23 cellular contexts compared by ENCODE assay signal in the genomic region with DNA sequence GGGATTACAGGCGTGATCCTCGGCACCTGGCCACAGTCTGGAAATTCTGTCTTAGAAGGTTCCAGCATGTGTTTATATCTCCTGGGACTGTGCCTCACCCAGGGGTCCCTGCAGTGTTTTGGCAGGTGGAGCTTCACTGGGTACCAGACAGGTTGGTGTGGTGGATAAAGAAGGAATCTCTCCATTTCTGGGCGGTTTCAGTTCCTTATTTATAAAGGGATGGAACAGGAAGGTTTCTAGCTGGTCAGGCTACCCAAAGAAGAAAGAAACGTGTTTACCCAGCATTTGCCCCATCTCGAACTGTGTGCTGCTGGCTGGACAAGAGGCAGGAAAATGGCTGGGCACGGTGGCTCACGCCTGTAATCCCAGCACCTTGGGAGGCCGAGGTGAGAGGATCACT. TPM values are rescaled to one million over a fixed set of nuclear protein-coding genes. Genes with fewer than 3 reads are reported as not detected.
A peak's percentile ranks its signal among the peaks of the same experiment; 100 is the strongest.
DNase-seq lines count a peak whose midpoint lies in the region; ATAC-seq and TF ChIP-seq lines count a peak whose summit lies in the region.
"Had no signal": no experiment of that assay in that cellular context is flagged by ENCODE, and none has a peak within 500 bp of the region (broad histone marks: within the 10 kb centered on the region; RNA-seq: fewer than 3 reads in every experiment).

No MANE protein-coding gene starts in this region.

- H3K36me3 ChIP-seq in upper lobe of left lung, result peaks cover 23 to 58% (median 45%) of the 10 kb centered on the region in 4 donors
- H3K36me3 ChIP-seq: neural progenitor cell had no signal

- no peak for TF ChIP-seq EP300 in upper lobe of left lung (IDR thresholded peaks at IDR 0.05)

- H3K9me3 Mint-ChIP-seq in natural killer cell treated with Interleukin-12 subunit alpha and Interleukin-12 subunit beta and Interleukin-15 and Interleukin-18, amount 100 ng/mL, for 72 hours, result peaks cover 3% of the 10 kb centered on the region
- H3K9me3 Mint-ChIP-seq in natural killer cell, result no peaks in the 10 kb centered on the region
- no peaks in the 10 kb centered on the region for H3K9me3 Mint-ChIP-seq in effector memory CD8-positive, alpha-beta T cell
- H3K9me3 Mint-ChIP-seq: activated naive CD4-positive, alpha-beta T cell treated with anti-CD3 and anti-CD28 coated beads for 36 hours; activated T-cell treated with anti-CD3 and anti-CD28 coated beads, Interleukin-2, amount 50 U/mL, for 4 hours; neural progenitor cell had no signal

- peaks cover 26% of the 10 kb centered on the region for H3K36me3 Mint-ChIP-seq in natural killer cell treated with Interleukin-12 subunit alpha and Interleukin-12 subunit beta and Interleukin-15 and Interleukin-18, amount 100 ng/mL, for 72 hours
- H3K36me3 Mint-ChIP-seq in natural killer cell, result no peaks in the 10 kb centered on the region
- H3K36me3 Mint-ChIP-seq in effector memory CD8-positive, alpha-beta T cell (ENCODE audit: insufficient read depth), result peaks cover 13% of the 10 kb centered on the region

- no peaks in the 10 kb centered on the region for H3K9me3 ChIP-seq in upper lobe of left lung
- H3K9me3 ChIP-seq: ascending aorta, heart left ventricle, MG63, tibial artery had no signal

- peak overlapping the region; percentile 64 to 83 (median 77) for H3K27ac ChIP-seq in upper lobe of left lung
- H3K27ac ChIP-seq: neural progenitor cell, tibial artery had no signal

- ATAC-seq in natural killer cell treated with Interleukin-12 subunit alpha and Interleukin-12 subunit beta and Interleukin-15 and Interleukin-18, amount 100 ng/mL, for 72 hours, result no peak
- no peak for ATAC-seq in natural killer cell
- peak in 1 of 2 donors; percentile 3 for ATAC-seq in upper lobe of left lung (ENCODE audit: low FRiP score in 2 of 2)
- no peak for ATAC-seq in effector memory CD8-positive, alpha-beta T cell (replicated peaks)
- ATAC-seq: K562 had no signal

- peaks cover 0 to 4% (median 3%) of the 10 kb centered on the region in 4 donors for H3K4me1 ChIP-seq in upper lobe of left lung
- H3K4me1 ChIP-seq: ascending aorta, neural progenitor cell, tibial artery had no signal

- intact Hi-C loops in natural killer cell (cut with micrococcal nuclease), result no loop called here

- H3K27me3 ChIP-seq in upper lobe of left lung, result no peaks in the 10 kb centered on the region
- H3K27me3 ChIP-seq: ascending aorta, heart left ventricle, MG63, neural progenitor cell, tibial artery had no signal

- no peak for DNase-seq in natural killer cell treated with Interleukin-12 subunit alpha and Interleukin-12 subunit beta and Interleukin-15 and Interleukin-18, amount 100 ng/mL, for 72 hours (ENCODE audit: low spot score)
- DNase-seq in natural killer cell (no peak), RPMI8226 (peak; percentile 58), medulla oblongata (ENCODE audit: extremely low spot score) (peak; percentile 35), upper lobe of left lung (no peak), NCI-H2196 treated with DMSO at 0.1 percent for 48 hours (lab: John Stamatoyannopoulos, UW; ENCODE audit: unreplicated experiment) (no peak), HPDE6-E6E7 (ENCODE audit: extremely low spot score) (no peak)
- no peak for DNase-seq in effector memory CD8-positive, alpha-beta T cell
- DNase-seq: activated T-cell treated with anti-CD3 and anti-CD28 coated beads, Interleukin-2, amount 50 U/mL, for 4 hours; dermis blood vessel endothelial cell; heart left ventricle; MG63; NCI-H69; SHP77; stimulated activated CD4-positive, alpha-beta T cell treated with anti-CD3 and anti-CD28 coated beads, Interleukin-2, amount 100 ng/mL, for 24 hours; stimulated activated naive CD4-positive, alpha-beta T cell; tibial artery had no signal

- no peak for TF ChIP-seq CTCF in natural killer cell (IDR thresholded peaks at IDR 0.05)
- no peak for TF ChIP-seq CTCF in upper lobe of left lung (IDR thresholded peaks at IDR 0.05)

- H3K27ac Mint-ChIP-seq in natural killer cell treated with Interleukin-12 subunit alpha and Interleukin-12 subunit beta and Interleukin-15 and Interleukin-18, amount 100 ng/mL, for 72 hours, result peak overlapping the region; percentile 84 to 86
- peak overlapping the region in 1 of 2 donors; percentile 65 for H3K27ac Mint-ChIP-seq in natural killer cell
- no peak overlapping the region for H3K27ac Mint-ChIP-seq in effector memory CD8-positive, alpha-beta T cell
- H3K27ac Mint-ChIP-seq: neural progenitor cell had no signal

- WGBS in upper lobe of left lung, 2 donors, result 79 to 84% methylated on average over 8 of the region's 8 CpGs

- no peak for TF ChIP-seq POLR2A in upper lobe of left lung (IDR thresholded peaks at IDR 0.05)

- H3K4me3 ChIP-seq in upper lobe of left lung, result no peak overlapping the region
- H3K4me3 ChIP-seq: ascending aorta, K562, MG63, neural progenitor cell, skin epidermis, tibial artery had no signal

- peaks cover 31 to 38% of the 10 kb centered on the region in 2 donors for H3K4me1 Mint-ChIP-seq in natural killer cell treated with Interleukin-12 subunit alpha and Interleukin-12 subunit beta and Interleukin-15 and Interleukin-18, amount 100 ng/mL, for 72 hours (ENCODE audit: low read depth in 2 of 2)
- H3K4me1 Mint-ChIP-seq in natural killer cell, result peaks cover 5 to 15% of the 10 kb centered on the region in 2 donors
- peaks cover 0 to 11% of the 10 kb centered on the region in 2 donors for H3K4me1 Mint-ChIP-seq in effector memory CD8-positive, alpha-beta T cell (ENCODE audit: low read depth in 2 of 2)
- H3K4me1 Mint-ChIP-seq: neural progenitor cell had no signal

- no peaks in the 10 kb centered on the region for H3K27me3 Mint-ChIP-seq in natural killer cell treated with Interleukin-12 subunit alpha and Interleukin-12 subunit beta and Interleukin-15 and Interleukin-18, amount 100 ng/mL, for 72 hours
- no peaks in the 10 kb centered on the region for H3K27me3 Mint-ChIP-seq in natural killer cell (ENCODE audit: low read depth in 2 of 2)
- H3K27me3 Mint-ChIP-seq in effector memory CD8-positive, alpha-beta T cell, result no peaks in the 10 kb centered on the region

- peak overlapping the region; percentile 66 for H3K4me3 Mint-ChIP-seq in natural killer cell treated with Interleukin-12 subunit alpha and Interleukin-12 subunit beta and Interleukin-15 and Interleukin-18, amount 100 ng/mL, for 72 hours
- H3K4me3 Mint-ChIP-seq in natural killer cell, result no peak overlapping the region
- no peak overlapping the region for H3K4me3 Mint-ChIP-seq in effector memory CD8-positive, alpha-beta T cell
- H3K4me3 Mint-ChIP-seq: activated naive CD4-positive, alpha-beta T cell treated with anti-CD3 and anti-CD28 coated beads for 36 hours; activated T-cell treated with anti-CD3 and anti-CD28 coated beads, Interleukin-2, amount 50 U/mL, for 4 hours had no signal

RNA-seq across cellular contexts. Expression of gene PNPLA6, which starts 9.8 kb away (rescaled TPM):
- total RNA-seq in natural killer cell treated with Interleukin-12 subunit alpha and Interleukin-12 subunit beta and Interleukin-15 and Interleukin-18, amount 100 ng/mL, for 72 hours, result 100 to 1,000 TPM; 259 to 369 TPM
- total RNA-seq in natural killer cell (100 to 1,000 TPM; 118 to 190 (median 125) TPM), upper lobe of left lung (100 to 1,000 TPM; 125 to 412 (median 328) TPM)

RNA-seq across cellular contexts. Expression of gene MCOLN1, which starts 22.9 kb away (rescaled TPM):
- total RNA-seq in natural killer cell treated with Interleukin-12 subunit alpha and Interleukin-12 subunit beta and Interleukin-15 and Interleukin-18, amount 100 ng/mL, for 72 hours, result 10 to 100 TPM; 26.0 to 41.2 TPM
- total RNA-seq in natural killer cell (10 to 100 TPM; 22.9 to 37.6 (median 27.8) TPM), upper lobe of left lung (100 to 1,000 TPM in 2 of 6 donors, 10 to 100 TPM in 4; 12.9 to 118 (median 69.7) TPM)

RNA-seq across cellular contexts. Expression of gene ZNF358, which starts 29.4 kb away (rescaled TPM):
- 10 to 100 TPM; 10.2 to 15.6 TPM for total RNA-seq in natural killer cell treated with Interleukin-12 subunit alpha and Interleukin-12 subunit beta and Interleukin-15 and Interleukin-18, amount 100 ng/mL, for 72 hours
- total RNA-seq in natural killer cell, result 10 to 100 TPM in 2 of 3 donors, 1 to 10 TPM in 1; 9.8 to 11.6 (median 10.9) TPM
- total RNA-seq in upper lobe of left lung, result 100 to 1,000 TPM in 1 of 6 donors, 10 to 100 TPM in 5; 31.1 to 116 (median 57.8) TPM
- total RNA-seq: OCI-LY7 had no signal

RNA-seq across cellular contexts. Expression of gene CAMSAP3, which starts 50.4 kb away (rescaled TPM):
- total RNA-seq in natural killer cell treated with Interleukin-12 subunit alpha and Interleukin-12 subunit beta and Interleukin-15 and Interleukin-18, amount 100 ng/mL, for 72 hours, result 1 to 10 TPM in 1 of 2 donors, under 1 TPM in 1; 0.36 to 1.2 TPM
- under 1 TPM in 2 of 3 donors, not detected in 1; 0.24 to 0.34 TPM for total RNA-seq in natural killer cell
- total RNA-seq in upper lobe of left lung, result 10 to 100 TPM; 12.2 to 63.9 (median 31.2) TPM
- total RNA-seq: ascending aorta had no signal

RNA-seq across cellular contexts. Expression of gene PEX11G, which starts 56.5 kb away (rescaled TPM):
- total RNA-seq in natural killer cell treated with Interleukin-12 subunit alpha and Interleukin-12 subunit beta and Interleukin-15 and Interleukin-18, amount 100 ng/mL, for 72 hours, result 1 to 10 TPM; 1.2 to 1.4 TPM
- total RNA-seq in natural killer cell, result 1 to 10 TPM in 1 of 3 donors, under 1 TPM in 1, not detected in 1; 0.33 to 1.5 TPM
- 1 to 10 TPM; 2.3 to 9.1 (median 5.4) TPM for total RNA-seq in upper lobe of left lung
- total RNA-seq: ascending aorta, OCI-LY7 had no signal

Comparison
In these comparisons a context has a peak if more than half of its experiments do, and no peak if none do; other contexts are left out.
1. DNase-seq: peak in RPMI8226 (single experiment) and medulla oblongata (single experiment); none in natural killer cell treated with Interleukin-12 subunit alpha and Interleukin-12 subunit beta and Interleukin-15 and Interleukin-18, amount 100 ng/mL, for 72 hours (single experiment), natural killer cell (single experiment), upper lobe of left lung (0 of 2), NCI-H2196 treated with DMSO at 0.1 percent for 48 hours (single experiment), HPDE6-E6E7 (single experiment) and effector memory CD8-positive, alpha-beta T cell (0 of 3).
2. H3K27ac Mint-ChIP-seq: peak in natural killer cell treated with Interleukin-12 subunit alpha and Interleukin-12 subunit beta and Interleukin-15 and Interleukin-18, amount 100 ng/mL, for 72 hours (2 of 2); none in effector memory CD8-positive, alpha-beta T cell (0 of 2).